1 cellular context compared by ENCODE assay signal in the genomic region with DNA sequence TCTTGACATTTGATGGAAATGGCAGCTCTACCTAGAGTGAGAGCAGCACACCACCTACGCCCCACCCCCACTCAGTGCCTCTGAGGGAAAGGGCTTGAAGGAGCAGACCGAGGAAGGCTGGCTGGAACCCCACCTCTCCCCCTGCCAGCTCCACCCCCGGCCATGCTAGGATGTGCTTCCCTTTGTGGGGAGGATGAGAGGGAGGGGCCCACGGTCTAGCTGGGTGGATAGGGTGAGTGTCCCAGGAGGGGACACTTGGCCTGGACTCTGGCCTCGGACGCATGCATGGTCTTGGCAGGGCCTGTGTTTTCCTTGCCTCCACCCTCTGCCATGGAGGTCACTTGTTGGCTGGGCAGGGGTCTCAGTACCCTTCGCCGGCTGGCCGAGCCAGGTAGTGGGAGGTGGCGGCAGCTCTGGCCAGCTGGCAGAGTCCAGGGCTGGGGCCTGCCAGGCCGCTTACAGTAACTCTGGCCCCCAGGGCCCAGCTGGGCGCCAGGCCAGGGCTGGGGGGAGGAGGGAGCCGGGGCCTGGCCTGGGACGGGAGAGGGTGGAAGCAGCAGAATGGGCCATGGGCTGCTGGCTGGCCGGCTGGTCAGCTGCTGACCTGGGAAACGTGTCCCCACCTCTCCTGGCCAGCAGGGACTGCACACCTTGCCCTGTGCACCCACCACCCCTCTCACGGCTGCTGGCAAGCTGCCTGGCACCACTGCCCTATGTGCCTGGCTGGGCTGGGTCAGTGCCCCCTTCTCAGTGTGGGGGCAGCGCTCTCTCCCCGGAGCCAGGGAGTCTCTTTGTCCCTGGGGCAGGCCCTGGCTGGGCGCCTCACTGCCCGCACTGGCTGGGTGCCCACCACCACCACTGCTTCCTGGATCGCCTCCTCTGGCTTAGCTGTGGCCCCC.
A peak's percentile ranks its signal among the peaks of the same experiment; 100 is the strongest.
TF ChIP-seq lines count a peak whose summit lies in the region.

No MANE protein-coding gene starts in this region.

TF ChIP-seq in IMR-90, 13 proteins besides CTCF, POLR2A, EP300 and RAD21:
- TF ChIP-seq NFE2L2 (IDR thresholded peaks at IDR 0.05; ENCODE audit: low read depth, low read length) (no peak), BHLHE40 (IDR thresholded peaks at IDR 0.05; ENCODE audit: low read depth, low read length) (no peak), MAZ (IDR thresholded peaks at IDR 0.05; ENCODE audit: borderline replicate concordance, low read depth, low read length) (peak; percentile 69; the same call in 1 of the 2 replicates)
